In the genomic region with DNA sequence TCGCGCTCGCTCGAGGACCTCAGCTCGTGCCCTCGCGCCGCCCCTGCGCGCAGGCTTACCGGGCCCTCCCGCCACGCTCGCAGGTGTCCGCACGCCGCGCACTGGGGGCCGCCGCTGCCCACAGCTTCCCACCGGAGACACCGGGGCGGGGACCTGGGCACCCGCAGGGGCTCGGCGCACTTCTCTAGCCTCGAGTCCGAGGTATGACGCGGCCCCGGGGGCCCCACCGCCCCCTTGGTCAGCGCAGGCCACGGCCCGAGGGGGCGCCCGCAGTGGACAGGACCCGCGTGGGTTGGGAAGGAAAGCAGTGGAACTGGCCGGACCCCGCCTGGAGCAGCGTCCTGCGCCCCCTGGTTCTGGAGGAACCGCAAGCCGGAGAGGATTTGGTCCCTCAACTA, we compare ENCODE assay signal across 10 cellular contexts. TPM values are rescaled to one million over a fixed set of nuclear protein-coding genes. Genes with fewer than 3 reads are reported as not detected.
DNase-seq lines count a peak whose midpoint lies in the region; ATAC-seq, FAIRE-seq and TF ChIP-seq lines count a peak whose summit lies in the region.
"Had no signal": no experiment of that assay in that cellular context is flagged by ENCODE, and none has a peak within 500 bp of the region (broad histone marks: within the 10 kb centered on the region; RNA-seq: fewer than 3 reads in every experiment).

No MANE protein-coding gene starts in this region.

- H3K27me3 ChIP-seq in osteoblast (ENCODE audit: insufficient read depth, low read length) (peaks cover 5% of the 10 kb centered on the region), MG63 (no peaks in the 10 kb centered on the region)

- peaks cover 19% of the 10 kb centered on the region for H3K4me1 Mint-ChIP-seq in activated T-helper 17 cell treated with anti-CD3 and anti-CD28 coated beads, Interleukin-2, amount 50 U/mL, for 72 hours

- no peak overlapping the region for H2AFZ ChIP-seq in osteoblast (ENCODE audit: low read length)

- no peak overlapping the region for H3K27ac Mint-ChIP-seq in activated T-helper 17 cell treated with anti-CD3 and anti-CD28 coated beads, Interleukin-2, amount 50 U/mL, for 72 hours

- H3K79me2 ChIP-seq in osteoblast (ENCODE audit: insufficient read depth, low read length) = peaks cover 26% of the 10 kb centered on the region

- H3K36me3 Mint-ChIP-seq in activated T-helper 17 cell treated with anti-CD3 and anti-CD28 coated beads, Interleukin-2, amount 50 U/mL, for 72 hours (ENCODE audit: low read depth) = peaks cover 54% of the 10 kb centered on the region

- DNase-seq in GM12864 (ENCODE audit: low read depth) (no peak), osteoblast (ENCODE audit: insufficient read length, low spot score, missing footprints) (peak; percentile 77), MG63 (no peak), HuH-7 (ENCODE audit: low spot score) (no peak), urothelium cell line (ENCODE audit: low spot score) (no peak)
- DNase-seq: activated CD4-positive, alpha-beta T cell treated with anti-CD3 and anti-CD28 coated beads, Interleukin-2, amount 50 U/mL, for 4 hours; MV-4-11 had no signal

- H3K9me3 Mint-ChIP-seq in activated T-helper 17 cell treated with anti-CD3 and anti-CD28 coated beads, Interleukin-2, amount 50 U/mL, for 72 hours = no peaks in the 10 kb centered on the region
- H3K9me3 Mint-ChIP-seq: natural killer cell treated with Interleukin-12 subunit alpha and Interleukin-12 subunit beta and Interleukin-15 and Interleukin-18, amount 100 ng/mL, for 72 hours had no signal

- no peak for FAIRE-seq in urothelium cell line (lab: Jason Lieb, UNC)

- no peaks in the 10 kb centered on the region for H4K20me1 ChIP-seq in osteoblast (ENCODE audit: insufficient read depth, low read length)

- ATAC-seq in activated T-helper 17 cell treated with anti-CD3 and anti-CD28 coated beads, Interleukin-2, amount 50 U/mL, for 72 hours (replicated peaks) = no peak
- ATAC-seq: natural killer cell treated with Interleukin-12 subunit alpha and Interleukin-12 subunit beta and Interleukin-15 and Interleukin-18, amount 100 ng/mL, for 72 hours had no signal

- H3K36me3 ChIP-seq in osteoblast (ENCODE audit: insufficient read depth, low read length) (peaks cover 16% of the 10 kb centered on the region), MG63 (peaks cover 27% of the 10 kb centered on the region)

- H3K9me3 ChIP-seq in osteoblast (ENCODE audit: low read depth, low read length) (no peaks in the 10 kb centered on the region), MG63 (no peaks in the 10 kb centered on the region)

- peak overlapping the region; percentile 94 for H3K4me2 ChIP-seq in osteoblast (ENCODE audit: insufficient read depth, low read length)

- H3K27me3 Mint-ChIP-seq in activated T-helper 17 cell treated with anti-CD3 and anti-CD28 coated beads, Interleukin-2, amount 50 U/mL, for 72 hours = peaks cover 14% of the 10 kb centered on the region

- 0 out of 2 replicates have a peak overlapping the region, but pooled peaks have one; percentile 89 for H3K4me3 ChIP-seq in GM12864 (ENCODE audit: low read depth, low read length)
- H3K4me3 ChIP-seq in osteoblast (ENCODE audit: insufficient read depth, low read length) = peak overlapping the region; percentile 93
- no peak overlapping the region for H3K4me3 ChIP-seq in MG63

- peak overlapping the region; percentile 97 for H3K4me3 Mint-ChIP-seq in activated T-helper 17 cell treated with anti-CD3 and anti-CD28 coated beads, Interleukin-2, amount 50 U/mL, for 72 hours

- peaks cover 18% of the 10 kb centered on the region for H3K4me1 ChIP-seq in osteoblast (ENCODE audit: insufficient read depth, low read length)

- H3K27ac ChIP-seq in osteoblast (ENCODE audit: low read depth, low read length) = no peak overlapping the region

- TF ChIP-seq CTCF in GM12864 (IDR thresholded peaks at IDR 0.05; ENCODE audit: low read depth, low read length, missing control alignments) = no peak
- no peak for TF ChIP-seq CTCF in osteoblast (IDR thresholded peaks at IDR 0.05; ENCODE audit: extremely low read depth, low read depth, low read length)

RNA-seq across cellular contexts. Expression of a gene that starts 2.1 kb away (rescaled TPM):
- 10 to 100 TPM; 34.9 to 72.9 TPM for total RNA-seq in activated T-helper 17 cell treated with anti-CD3 and anti-CD28 coated beads, Interleukin-2, amount 50 U/mL, for 72 hours
- total RNA-seq in osteoblast = 23.3 and 25.0 TPM in 2 replicates
- 86.6 and 138 TPM in 2 replicates for total RNA-seq in MG63 (2014; rRNA removed; shearing (Covaris generic); ENCODE audit: low replicate concordance)

RNA-seq across cellular contexts. Expression of a gene that starts 11.6 kb away (rescaled TPM):
- total RNA-seq in activated T-helper 17 cell treated with anti-CD3 and anti-CD28 coated beads, Interleukin-2, amount 50 U/mL, for 72 hours = 1 to 10 TPM; 1.7 to 2.1 TPM
- 0.59 and 0.72 TPM in 2 replicates for total RNA-seq in osteoblast
- 0.22 and 0.43 TPM in 2 replicates for total RNA-seq in MG63 (2014; rRNA removed; shearing (Covaris generic); ENCODE audit: low replicate concordance)

RNA-seq across cellular contexts. Expression of a gene that starts 25.4 kb away (rescaled TPM):
- total RNA-seq in activated T-helper 17 cell treated with anti-CD3 and anti-CD28 coated beads, Interleukin-2, amount 50 U/mL, for 72 hours = 10 to 100 TPM; 30.6 to 35.4 TPM
- total RNA-seq in osteoblast = 63.6 and 66.2 TPM in 2 replicates
- total RNA-seq in MG63 (2014; rRNA removed; shearing (Covaris generic); ENCODE audit: low replicate concordance) = 84.7 and 163 TPM in 2 replicates

RNA-seq across cellular contexts. Expression of a gene that starts 50.3 kb away (rescaled TPM):
- total RNA-seq in activated T-helper 17 cell treated with anti-CD3 and anti-CD28 coated beads, Interleukin-2, amount 50 U/mL, for 72 hours = 1 to 10 TPM in 1 of 2 donors, under 1 TPM in 1; 0.28 to 1.2 TPM
- total RNA-seq in osteoblast = under 0.01 TPM in 2 replicates
- total RNA-seq in MG63 (2014; rRNA removed; shearing (Covaris generic); ENCODE audit: low replicate concordance) = 0.03 TPM in 1 of 2 replicates, not detected in the other
- total RNA-seq: Daoy had no signal

RNA-seq across cellular contexts. Expression of a gene that starts 52.4 kb away (rescaled TPM):
- 10 to 100 TPM; 73.8 to 97.0 TPM for total RNA-seq in activated T-helper 17 cell treated with anti-CD3 and anti-CD28 coated beads, Interleukin-2, amount 50 U/mL, for 72 hours
- total RNA-seq in osteoblast = 95.2 and 119 TPM in 2 replicates
- 51.3 and 103 TPM in 2 replicates for total RNA-seq in MG63 (2014; rRNA removed; shearing (Covaris generic); ENCODE audit: low replicate concordance)
